In genomic region chr7:158943713-158944112, GRCh38 we compare ENCODE assay signal across 17 cellular contexts.
A peak's percentile ranks its signal among the peaks of the same experiment; 100 is the strongest.
DNase-seq lines count a peak whose midpoint lies in the region; ATAC-seq and TF ChIP-seq lines count a peak whose summit lies in the region.
"Had no signal": no experiment of that assay in that cellular context is flagged by ENCODE, and none has a peak within 500 bp of the region (broad histone marks: within the 10 kb centered on the region; RNA-seq: fewer than 3 reads in every experiment).

No MANE protein-coding gene starts in this region.

- POLR2A ChIA-PET in HEK293 (lab: Yijun Ruan, JAX): no interaction called here

- H3K4me3 ChIP-seq in HEK293 (ENCODE audit: low read depth, low read length): no peak overlapping the region
- H3K4me3 ChIP-seq: A549 had no signal

- no peak for ATAC-seq in activated T-helper 17 cell treated with anti-CD3 and anti-CD28 coated beads, Interleukin-2, amount 50 U/mL, for 72 hours (replicated peaks)
- no peak for ATAC-seq in GM21717 (IDR thresholded peaks at IDR 0.05; ENCODE audit: unreplicated experiment)
- no peak for ATAC-seq in GM18511 (IDR thresholded peaks at IDR 0.05; ENCODE audit: unreplicated experiment)
- ATAC-seq: A549, HepG2 had no signal

- peaks cover 0 to 70% of the 10 kb centered on the region in 2 experiments; a peak in 2 of 3 replicates for H3K36me3 ChIP-seq in HEK293 (ENCODE audit: control insufficient read depth in 2 of 2, insufficient read depth in 1 of 2, low read length in 2 of 2)

- H3K9me3 Mint-ChIP-seq in activated T-helper 17 cell treated with anti-CD3 and anti-CD28 coated beads, Interleukin-2, amount 50 U/mL, for 72 hours: no peaks in the 10 kb centered on the region

- no peaks in the 10 kb centered on the region for H3K4me1 Mint-ChIP-seq in activated T-helper 17 cell treated with anti-CD3 and anti-CD28 coated beads, Interleukin-2, amount 50 U/mL, for 72 hours
- H3K4me1 Mint-ChIP-seq: CD4-positive, alpha-beta memory T cell; H9; IgD-negative memory B cell had no signal

- no peak for TF ChIP-seq CTCF in HEK293 (tag by site-specific recombination; IDR thresholded peaks at IDR 0.05)

- H3K4me3 Mint-ChIP-seq in activated T-helper 17 cell treated with anti-CD3 and anti-CD28 coated beads, Interleukin-2, amount 50 U/mL, for 72 hours: no peak overlapping the region
- H3K4me3 Mint-ChIP-seq: CD4-positive, alpha-beta memory T cell; H9; IgD-negative memory B cell had no signal

- DNase-seq in activated effector memory CD4-positive, alpha-beta T cell treated with anti-CD3 and anti-CD28 coated beads, Interleukin-2, amount 50 U/mL, for 16 hours: peak; percentile 19
- no peak for DNase-seq in activated effector memory CD4-positive, alpha-beta T cell treated with Interleukin-2 at 50 U/mL for 16 hours
- peak; percentile 84 for DNase-seq in mesenteric fat pad (ENCODE audit: low spot score)
- DNase-seq: AML-193; Calu3; CD4-positive, alpha-beta memory T cell; H9; KBM-7 had no signal

- H3K27ac Mint-ChIP-seq in activated T-helper 17 cell treated with anti-CD3 and anti-CD28 coated beads, Interleukin-2, amount 50 U/mL, for 72 hours: no peak overlapping the region

- H3K4me1 ChIP-seq in HEK293 (ENCODE audit: control insufficient read depth, insufficient read depth, low read length): no peaks in the 10 kb centered on the region
- H3K4me1 ChIP-seq: A549 had no signal

- H3K27me3 Mint-ChIP-seq in activated T-helper 17 cell treated with anti-CD3 and anti-CD28 coated beads, Interleukin-2, amount 50 U/mL, for 72 hours: no peaks in the 10 kb centered on the region
- H3K27me3 Mint-ChIP-seq: CD4-positive, alpha-beta memory T cell; IgD-negative memory B cell had no signal

- H3K36me3 Mint-ChIP-seq in activated T-helper 17 cell treated with anti-CD3 and anti-CD28 coated beads, Interleukin-2, amount 50 U/mL, for 72 hours (ENCODE audit: low read depth): peaks cover 54% of the 10 kb centered on the region

- no peak overlapping the region for H3K27ac ChIP-seq in HEK293 (ENCODE audit: extremely low read depth, low read depth, low read length)
- H3K27ac ChIP-seq: 22Rv1, A549, C4-2B had no signal

- CTCF ChIA-PET in HEK293 (lab: Yijun Ruan, JAX): no interaction called here

- no peaks in the 10 kb centered on the region for H3K9me3 ChIP-seq in HEK293 (ENCODE audit: control insufficient read depth, insufficient read depth, low read depth, low read length)
- H3K9me3 ChIP-seq: A549 had no signal

TF ChIP-seq in HEK293, 187 proteins besides CTCF, POLR2A, EP300 and RAD21:
- TF ChIP-seq PBX3 (CRISPR knock-in tag; IDR thresholded peaks at IDR 0.05) (no peak), REPIN1 (tag by site-specific recombination; IDR thresholded peaks at IDR 0.05; ENCODE audit: low read depth) (no peak), ZBTB48 (tag by site-specific recombination; IDR thresholded peaks at IDR 0.05) (no peak), ZSCAN16 (tag by site-specific recombination; IDR thresholded peaks at IDR 0.05) (no peak), GFI1B (tag by site-specific recombination; IDR thresholded peaks at IDR 0.05) (no peak), ZBTB26 (tag by site-specific recombination; optimal IDR thresholded peaks at IDR 0.05) (no peak), ZNF600 (tag by site-specific recombination; IDR thresholded peaks at IDR 0.05) (0 out of 2 replicates have a peak, but pooled peaks have one; percentile 36)
